In genomic region chr3:45623846-45624245, GRCh38 we compare ENCODE assay signal across 20 cellular contexts.
"Had no signal": no experiment of that assay in that cellular context is flagged by ENCODE, and none has a peak within 500 bp of the region (broad histone marks: within the 10 kb centered on the region; RNA-seq: fewer than 3 reads in every experiment).

No MANE protein-coding gene starts in this region.

- DNase-seq: colonic mucosa; effector CD4-positive, alpha-beta T cell; endodermal cell; erythroblast; foreskin keratinocyte; left ventricle myocardium inferior; natural killer cell; stimulated activated CD4-positive, alpha-beta T cell treated with anti-CD3 and anti-CD28 coated beads, Interleukin-2, amount 100 ng/mL, for 48 hours; stimulated activated naive CD8-positive, alpha-beta T cell treated with anti-CD3 and anti-CD28 coated beads, Interleukin-15, Interleukin-2, amounts not matched to agents 100 U/mL and 50 U/mL, for 24 hours; tibial artery; upper lobe of left lung; uterus had no signal

- H3K36me3 ChIP-seq: colonic mucosa, left ventricle myocardium inferior, right atrium auricular region, suprapubic skin, tibial artery, uterus had no signal

- H3K4me3 Mint-ChIP-seq: endodermal cell, immature natural killer cell, mesothelial cell of epicardium, natural killer cell, neural crest cell had no signal

- H3K4me1 Mint-ChIP-seq: endodermal cell had no signal

- H3K4me2 ChIP-seq: smooth muscle cell had no signal

- H3K27ac Mint-ChIP-seq: endodermal cell, mesothelial cell of epicardium had no signal

- H3K4me1 ChIP-seq: colonic mucosa, foreskin keratinocyte, suprapubic skin, uterus had no signal

- H3K9me3 Mint-ChIP-seq: immature natural killer cell, mesothelial cell of epicardium, natural killer cell, neural crest cell had no signal

- H3K27me3 ChIP-seq: colonic mucosa, foreskin keratinocyte, right atrium auricular region, suprapubic skin, tibial artery, upper lobe of left lung, uterus had no signal

- H3K4me3 ChIP-seq: colonic mucosa, left ventricle myocardium inferior, right atrium auricular region, smooth muscle cell, suprapubic skin, tibial artery, upper lobe of left lung, uterus had no signal

- ATAC-seq: foreskin keratinocyte; stimulated activated naive CD8-positive, alpha-beta T cell treated with anti-CD3 and anti-CD28 coated beads, Interleukin-15, Interleukin-2, amounts not matched to agents 100 U/mL and 50 U/mL, for 24 hours had no signal

- FAIRE-seq: endothelial cell of umbilical vein, keratinocyte had no signal

- H3K9me3 ChIP-seq: colonic mucosa, left ventricle myocardium inferior, right atrium auricular region, suprapubic skin, tibial artery, upper lobe of left lung, uterus had no signal

- H3K27ac ChIP-seq: colonic mucosa, foreskin keratinocyte, left ventricle myocardium inferior, right atrium auricular region, suprapubic skin, tibial artery, upper lobe of left lung, uterus had no signal

- H3K36me3 Mint-ChIP-seq: natural killer cell had no signal
